22 cellular contexts compared by ENCODE assay signal in genomic region chr5:126390056-126390455, GRCh38. TPM values are rescaled to one million over a fixed set of nuclear protein-coding genes. Genes with fewer than 3 reads are reported as not detected.
DNase-seq lines count a peak whose midpoint lies in the region; ATAC-seq, FAIRE-seq and TF ChIP-seq lines count a peak whose summit lies in the region.
"Had no signal": no experiment of that assay in that cellular context is flagged by ENCODE, and none has a peak within 500 bp of the region (broad histone marks: within the 10 kb centered on the region; RNA-seq: fewer than 3 reads in every experiment).

No MANE protein-coding gene starts in this region.

- H3K27me3 Mint-ChIP-seq in CD4-positive, alpha-beta T cell: no peaks in the 10 kb centered on the region
- no peaks in the 10 kb centered on the region for H3K27me3 Mint-ChIP-seq in activated CD8-positive, alpha-beta T cell treated with anti-CD3 and anti-CD28 coated beads, Interleukin-2, amount 10 ng/mL, durations not matched to agents 7 days and 5 days (ENCODE audit: low read depth)

- ATAC-seq in mucosa of descending colon: peak; percentile 88
- no peak for ATAC-seq in CD4-positive, alpha-beta T cell (ENCODE audit: poor library complexity)
- ATAC-seq in activated CD8-positive, alpha-beta T cell treated with anti-CD3 and anti-CD28 coated beads, Interleukin-2, amount 10 ng/mL, durations not matched to agents 7 days and 5 days: no peak
- ATAC-seq in HG03045 (IDR thresholded peaks at IDR 0.05; ENCODE audit: unreplicated experiment): no peak
- ATAC-seq: A549, GM23338, HCT116 had no signal

- H3K36me3 ChIP-seq in mucosa of descending colon (ENCODE audit: low read depth): no peaks in the 10 kb centered on the region
- no peaks in the 10 kb centered on the region for H3K36me3 ChIP-seq in small intestine (ENCODE audit: control insufficient read depth in 2 of 2, insufficient read depth in 2 of 2, low read length in 2 of 2)
- H3K36me3 ChIP-seq: BE2C; BLaER1 treated with 17β-estradiol and CSF1 and Interleukin-3, amounts not matched to agents 10 nM and 100 nM had no signal

- no peaks in the 10 kb centered on the region for H3K9me3 Mint-ChIP-seq in CD4-positive, alpha-beta T cell
- no peaks in the 10 kb centered on the region for H3K9me3 Mint-ChIP-seq in activated CD8-positive, alpha-beta T cell treated with anti-CD3 and anti-CD28 coated beads, Interleukin-2, amount 10 ng/mL, durations not matched to agents 7 days and 5 days (ENCODE audit: insufficient read depth)

- no peak overlapping the region for H3K27ac Mint-ChIP-seq in CD4-positive, alpha-beta T cell
- no peak overlapping the region for H3K27ac Mint-ChIP-seq in activated CD8-positive, alpha-beta T cell treated with anti-CD3 and anti-CD28 coated beads, Interleukin-2, amount 10 ng/mL, durations not matched to agents 7 days and 5 days
- H3K27ac Mint-ChIP-seq: CD14-positive monocyte; CD4-positive, alpha-beta memory T cell; GM23338; H9 had no signal

- POLR2A ChIA-PET in CD4-positive, alpha-beta T cell (lab: Charles Lee): no interaction called here
- POLR2A ChIA-PET in activated CD8-positive, alpha-beta T cell treated with anti-CD3 and anti-CD28 coated beads, Interleukin-2, amount 10 ng/mL, durations not matched to agents 7 days and 5 days (lab: Charles Lee): no interaction called here

- no peaks in the 10 kb centered on the region for H3K27me3 ChIP-seq in small intestine (ENCODE audit: control insufficient read depth in 2 of 2, insufficient read depth in 2 of 2, low read length in 2 of 2)
- no peaks in the 10 kb centered on the region for H3K27me3 ChIP-seq in CD4-positive, alpha-beta T cell (ENCODE audit: control insufficient read depth, insufficient read depth, low read length)
- H3K27me3 ChIP-seq: BE2C; BLaER1 treated with 17β-estradiol and CSF1 and Interleukin-3, amounts not matched to agents 10 nM and 100 nM had no signal

- H3K27ac ChIP-seq in small intestine (ENCODE audit: low read depth in 1 of 2, low read length in 1 of 2): no peak overlapping the region
- no peak overlapping the region for H3K27ac ChIP-seq in CD4-positive, alpha-beta T cell (ENCODE audit: low read depth, low read length)
- H3K27ac ChIP-seq: A549; BLaER1 treated with 17β-estradiol and CSF1 and Interleukin-3, amounts not matched to agents 10 nM and 100 nM had no signal

- no peak overlapping the region for H3K4me3 Mint-ChIP-seq in CD4-positive, alpha-beta T cell
- H3K4me3 Mint-ChIP-seq in activated CD8-positive, alpha-beta T cell treated with anti-CD3 and anti-CD28 coated beads, Interleukin-2, amount 10 ng/mL, durations not matched to agents 7 days and 5 days: no peak overlapping the region
- H3K4me3 Mint-ChIP-seq: CD14-positive monocyte; CD4-positive, alpha-beta memory T cell; GM23338; H9 had no signal

- H3K4me1 ChIP-seq in mucosa of descending colon (ENCODE audit: low read depth) (peaks cover 16% of the 10 kb centered on the region), small intestine (ENCODE audit: control insufficient read depth in 2 of 2, insufficient read depth in 1 of 2, low read depth in 1 of 2, low read length in 1 of 2) (no peaks in the 10 kb centered on the region)
- H3K4me1 ChIP-seq: A549; BLaER1 treated with 17β-estradiol and CSF1 and Interleukin-3, amounts not matched to agents 10 nM and 100 nM; Caco-2 had no signal

- H3K9me3 ChIP-seq in mucosa of descending colon: no peaks in the 10 kb centered on the region
- H3K9me3 ChIP-seq in small intestine (ENCODE audit: control insufficient read depth, low read depth): no peaks in the 10 kb centered on the region
- H3K9me3 ChIP-seq in CD4-positive, alpha-beta T cell (ENCODE audit: control insufficient read depth, low read length): no peaks in the 10 kb centered on the region
- H3K9me3 ChIP-seq: BE2C, Caco-2 had no signal

- H3K4me3 ChIP-seq in mucosa of descending colon (no peak overlapping the region), small intestine (ENCODE audit: low read depth in 1 of 2, low read length in 2 of 2) (no peak overlapping the region)
- H3K4me3 ChIP-seq: A549; BLaER1 treated with 17β-estradiol and CSF1 and Interleukin-3, amounts not matched to agents 10 nM and 100 nM; GM23338 had no signal

- no peaks in the 10 kb centered on the region for H3K4me1 Mint-ChIP-seq in CD4-positive, alpha-beta T cell (ENCODE audit: low read depth)
- H3K4me1 Mint-ChIP-seq in activated CD8-positive, alpha-beta T cell treated with anti-CD3 and anti-CD28 coated beads, Interleukin-2, amount 10 ng/mL, durations not matched to agents 7 days and 5 days (ENCODE audit: low read depth): no peaks in the 10 kb centered on the region
- H3K4me1 Mint-ChIP-seq: CD14-positive monocyte; CD4-positive, alpha-beta memory T cell had no signal

- no peak for DNase-seq in mucosa of descending colon
- peak; percentile 89 for DNase-seq in small intestine
- no peak for DNase-seq in CD4-positive, alpha-beta T cell
- no peak for DNase-seq in activated CD8-positive, alpha-beta T cell treated with anti-CD3 and anti-CD28 coated beads, Interleukin-2, amount 10 ng/mL, durations not matched to agents 7 days and 5 days
- DNase-seq: 8988T; ACHN; AML-193; BE2C; Caco-2; CD4-positive, alpha-beta memory T cell; DMS153; DND-41; H9 had no signal

- no peak for TF ChIP-seq CTCF in mucosa of descending colon (IDR thresholded peaks at IDR 0.05)
- no peak for TF ChIP-seq CTCF in CD4-positive, alpha-beta T cell (IDR thresholded peaks at IDR 0.05)

- H3K36me3 Mint-ChIP-seq in CD4-positive, alpha-beta T cell (ENCODE audit: low read depth): no peaks in the 10 kb centered on the region
- no peaks in the 10 kb centered on the region for H3K36me3 Mint-ChIP-seq in activated CD8-positive, alpha-beta T cell treated with anti-CD3 and anti-CD28 coated beads, Interleukin-2, amount 10 ng/mL, durations not matched to agents 7 days and 5 days (ENCODE audit: low read depth)
- H3K36me3 Mint-ChIP-seq: CD14-positive monocyte; CD4-positive, alpha-beta memory T cell had no signal

- intact Hi-C loops in mucosa of descending colon (cut with DNase I, micrococcal nuclease): no loop called here
- intact Hi-C loops in CD4-positive, alpha-beta T cell (cut with DNase I, micrococcal nuclease): no loop called here

- CTCF ChIA-PET in CD4-positive, alpha-beta T cell (lab: Charles Lee): no interaction called here
- CTCF ChIA-PET in activated CD8-positive, alpha-beta T cell treated with anti-CD3 and anti-CD28 coated beads, Interleukin-2, amount 10 ng/mL, durations not matched to agents 7 days and 5 days (lab: Charles Lee): no interaction called here

- FAIRE-seq in colon (lab: Jason Lieb, UNC) (peak; percentile 94), small intestine (lab: Jason Lieb, UNC) (peak; percentile 89)
- FAIRE-seq: A549, G401.6, GM12892 had no signal

RNA-seq across cellular contexts. Expression of gene GRAMD2B, which starts 33.2 kb away (rescaled TPM):
- 10 to 100 TPM; 44.8 to 83.3 (median 55.6) TPM for total RNA-seq in mucosa of descending colon
- polyA plus RNA-seq in small intestine: 10 to 100 TPM; 13.7 to 24.4 (median 16.5) TPM
- total RNA-seq in CD4-positive, alpha-beta T cell: 1 to 10 TPM; 7.2 to 9.4 TPM
- 1 to 10 TPM; 3.3 to 6.5 TPM for total RNA-seq in activated CD8-positive, alpha-beta T cell treated with anti-CD3 and anti-CD28 coated beads, Interleukin-2, amount 10 ng/mL, durations not matched to agents 7 days and 5 days

Comparison
In these comparisons a context has a peak if more than half of its experiments do, and no peak if none do; other contexts are left out.
1. RNA of gene GRAMD2B, which starts 33.2 kb away (total RNA-seq): 44.8 to 83.3 TPM in mucosa of descending colon; 7.2 to 9.4 TPM in CD4-positive, alpha-beta T cell and 3.3 to 6.5 TPM in activated CD8-positive, alpha-beta T cell treated with anti-CD3 and anti-CD28 coated beads, Interleukin-2, amount 10 ng/mL, durations not matched to agents 7 days and 5 days; every median in the first group is over 4 times any median in the second.